Comparison of ENCODE assay signal across 15 cellular contexts in genomic region chr5:1054018-1054798, GRCh38.
"Had no signal": no experiment of that assay in that cellular context is flagged by ENCODE, and none has a peak within 500 bp of the region (broad histone marks: within the 10 kb centered on the region; RNA-seq: fewer than 3 reads in every experiment).

No MANE protein-coding gene starts in this region.

- H3K9me3 Mint-ChIP-seq: activated naive CD4-positive, alpha-beta T cell treated with anti-CD3 and anti-CD28 coated beads for 36 hours; activated T-helper 2 cell treated with anti-CD3 and anti-CD28 coated beads, Interferon-gamma antibody, Interleukin-2, Interleukin-4, amounts not matched to agents 10 μg/mL and 5 μg/mL and 100 μg/mL, durations not matched to agents 14 hours and 24 hours and 36 hours; stimulated activated memory B cell treated with anti-CD40 and anti-IgM and Interleukin-4, amounts not matched to agents 10 μg/mL and 1 μg/mL and 100 μg/mL, for 72 hours had no signal

- H3K27ac Mint-ChIP-seq: activated CD8-positive, alpha-beta memory T cell treated with anti-CD3 and anti-CD28 coated beads, Interleukin-2, amount 10 ng/mL, durations not matched to agents 7 days and 5 days; activated naive CD4-positive, alpha-beta T cell treated with anti-CD3 and anti-CD28 coated beads for 36 hours; activated T-helper 2 cell treated with anti-CD3 and anti-CD28 coated beads, Interferon-gamma antibody, Interleukin-2, Interleukin-4, amounts not matched to agents 10 μg/mL and 5 μg/mL and 100 μg/mL, durations not matched to agents 14 hours and 24 hours and 36 hours; stimulated activated memory B cell treated with anti-CD40 and anti-IgM and Interleukin-4, amounts not matched to agents 10 μg/mL and 1 μg/mL and 100 μg/mL, for 72 hours had no signal

- H2AFZ ChIP-seq: hepatocyte had no signal

- H3K4me2 ChIP-seq: hepatocyte had no signal

- H3K79me2 ChIP-seq: hepatocyte had no signal

- H3K27me3 Mint-ChIP-seq: activated CD8-positive, alpha-beta memory T cell treated with anti-CD3 and anti-CD28 coated beads, Interleukin-2, amount 10 ng/mL, durations not matched to agents 7 days and 5 days; stimulated activated memory B cell treated with anti-CD40 and anti-IgM and Interleukin-4, amounts not matched to agents 10 μg/mL and 1 μg/mL and 100 μg/mL, for 72 hours had no signal

- H3K36me3 Mint-ChIP-seq: activated CD8-positive, alpha-beta memory T cell treated with anti-CD3 and anti-CD28 coated beads, Interleukin-2, amount 10 ng/mL, durations not matched to agents 7 days and 5 days had no signal

- H3K36me3 ChIP-seq: uterus had no signal

- H3K9me3 ChIP-seq: left lung, pancreas, tibial artery, uterus had no signal

- H3K27ac ChIP-seq: dorsolateral prefrontal cortex, hepatocyte, left lung, pancreas, tibial artery, uterus had no signal

- H3K27me3 ChIP-seq: hepatocyte, left lung, pancreas, tibial artery, uterus had no signal

- DNase-seq: activated CD4-positive, alpha-beta T cell treated with anti-CD3 and anti-CD28 coated beads for 1 hour; activated CD4-positive, alpha-beta T cell treated with anti-CD3 and anti-CD28 coated beads, Interleukin-2, amount 50 U/mL, for 4 hours; activated CD8-positive, alpha-beta memory T cell treated with anti-CD3 and anti-CD28 coated beads, Interleukin-2, amount 10 ng/mL, durations not matched to agents 7 days and 5 days; activated naive CD4-positive, alpha-beta T cell treated with anti-CD3 and anti-CD28 coated beads for 36 hours; activated T-cell treated with anti-CD3 and anti-CD28 coated beads, Interleukin-2, amount 50 U/mL, for 1 hour; dorsolateral prefrontal cortex; islet precursor cell; tibial artery; uterus had no signal

- H3K4me1 Mint-ChIP-seq: activated CD8-positive, alpha-beta memory T cell treated with anti-CD3 and anti-CD28 coated beads, Interleukin-2, amount 10 ng/mL, durations not matched to agents 7 days and 5 days; stimulated activated memory B cell treated with anti-CD40 and anti-IgM and Interleukin-4, amounts not matched to agents 10 μg/mL and 1 μg/mL and 100 μg/mL, for 72 hours had no signal

- ATAC-seq: activated CD8-positive, alpha-beta memory T cell treated with anti-CD3 and anti-CD28 coated beads, Interleukin-2, amount 10 ng/mL, durations not matched to agents 7 days and 5 days; esophagus mucosa; left lung; stimulated activated memory B cell treated with anti-CD40 and anti-IgM and Interleukin-4, amounts not matched to agents 10 μg/mL and 1 μg/mL and 100 μg/mL, for 72 hours had no signal

- H3K4me1 ChIP-seq: left lung, pancreas, tibial artery, uterus had no signal

- H3K4me3 Mint-ChIP-seq: activated CD8-positive, alpha-beta memory T cell treated with anti-CD3 and anti-CD28 coated beads, Interleukin-2, amount 10 ng/mL, durations not matched to agents 7 days and 5 days; activated naive CD4-positive, alpha-beta T cell treated with anti-CD3 and anti-CD28 coated beads for 36 hours; stimulated activated memory B cell treated with anti-CD40 and anti-IgM and Interleukin-4, amounts not matched to agents 10 μg/mL and 1 μg/mL and 100 μg/mL, for 72 hours had no signal

- H3K4me3 ChIP-seq: dorsolateral prefrontal cortex, hepatocyte, left lung, pancreas, tibial artery, uterus had no signal
